In the genomic region with DNA sequence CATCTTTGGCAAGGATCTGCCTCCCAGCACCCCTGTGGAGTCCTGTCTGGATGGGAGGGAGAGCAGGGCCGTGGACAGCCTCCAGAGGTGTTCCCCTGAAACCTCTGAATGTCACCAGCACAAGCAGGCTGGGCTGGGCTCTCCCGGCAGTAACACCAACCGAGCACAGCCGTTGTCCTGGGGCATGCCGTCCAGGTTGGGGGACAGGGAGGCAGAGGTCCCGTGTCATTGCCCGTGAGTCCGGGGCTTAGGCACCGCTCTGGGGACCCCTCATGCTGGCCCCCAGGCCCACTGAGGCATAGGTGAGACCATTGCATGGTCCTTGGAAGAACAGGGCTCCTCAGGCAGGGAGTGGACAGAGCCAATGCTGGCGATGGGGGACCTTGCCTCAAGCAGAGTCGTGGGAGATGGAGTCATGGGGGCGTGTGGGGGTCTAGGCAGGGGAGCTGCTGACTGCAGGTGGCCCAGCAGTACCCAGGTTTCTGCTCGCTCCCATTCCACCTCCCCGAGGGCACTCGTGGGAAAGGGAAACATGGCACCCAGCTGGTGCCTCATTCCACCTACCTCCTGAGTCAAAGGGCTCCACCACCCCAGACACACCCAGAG, we compare ENCODE assay signal across 28 cellular contexts. TPM values are rescaled to one million over a fixed set of nuclear protein-coding genes. Genes with fewer than 3 reads are reported as not detected.
"Had no signal": no experiment of that assay in that cellular context is flagged by ENCODE, and none has a peak within 500 bp of the region (broad histone marks: within the 10 kb centered on the region; RNA-seq: fewer than 3 reads in every experiment).

No MANE protein-coding gene starts in this region.

- H3K9me3 ChIP-seq: gastroesophageal sphincter, heart left ventricle, mucosa of descending colon, prostate gland, right atrium auricular region, thoracic aorta, tibial nerve, upper lobe of left lung had no signal

- H3K4me3 Mint-ChIP-seq: central memory CD8-positive, alpha-beta T cell; endodermal cell; mesothelial cell of epicardium; naive B cell; natural killer cell treated with Interleukin-12 subunit alpha and Interleukin-12 subunit beta and Interleukin-15 and Interleukin-18, amount 100 ng/mL, for 72 hours; neural crest cell; stimulated activated naive B cell treated with anti-CD40 and anti-IgM and Interleukin-4, amounts not matched to agents 10 μg/mL and 1 μg/mL and 100 μg/mL, for 72 hours; stimulated activated naive CD8-positive, alpha-beta T cell treated with anti-CD3 and anti-CD28 coated beads, Interleukin-15, Interleukin-2, amounts not matched to agents 100 ng/mL and 50 ng/mL, for 24 hours had no signal

- H3K27ac ChIP-seq: epithelial cell of prostate, gastroesophageal sphincter, heart left ventricle, prostate gland, right atrium auricular region, skin epidermis, thoracic aorta, tibial nerve, upper lobe of left lung had no signal

- H3K36me3 ChIP-seq: prostate gland, right atrium auricular region had no signal

- H3K4me3 ChIP-seq: gastroesophageal sphincter, heart left ventricle, mucosa of descending colon, prostate gland, right atrium auricular region, skin epidermis, thoracic aorta, tibial nerve, upper lobe of left lung had no signal

- H3K27me3 Mint-ChIP-seq: central memory CD8-positive, alpha-beta T cell; naive B cell; natural killer cell treated with Interleukin-12 subunit alpha and Interleukin-12 subunit beta and Interleukin-15 and Interleukin-18, amount 100 ng/mL, for 72 hours; stimulated activated naive B cell treated with anti-CD40 and anti-IgM and Interleukin-4, amounts not matched to agents 10 μg/mL and 1 μg/mL and 100 μg/mL, for 72 hours; stimulated activated naive CD8-positive, alpha-beta T cell treated with anti-CD3 and anti-CD28 coated beads, Interleukin-15, Interleukin-2, amounts not matched to agents 100 ng/mL and 50 ng/mL, for 24 hours had no signal

- H3K27me3 ChIP-seq: gastroesophageal sphincter, heart left ventricle, right atrium auricular region, tibial nerve, upper lobe of left lung had no signal

- H3K36me3 Mint-ChIP-seq: mesothelial cell of epicardium; naive B cell; natural killer cell treated with Interleukin-12 subunit alpha and Interleukin-12 subunit beta and Interleukin-15 and Interleukin-18, amount 100 ng/mL, for 72 hours had no signal

- DNase-seq: cortex of kidney; effector CD8-positive, alpha-beta T cell; endodermal cell; foreskin fibroblast; hippocampal formation; kidney glomerular epithelial cell; mesenchymal stem cell; naive B cell; stimulated activated CD4-positive, alpha-beta T cell treated with anti-CD3 and anti-CD28 coated beads, Interleukin-15, amount 100 ng/mL, for 24 hours; stimulated activated CD4-positive, alpha-beta T cell treated with anti-CD3 and anti-CD28 coated beads, Interleukin-2, amount 100 ng/mL, for 48 hours; stimulated activated naive B cell treated with anti-CD40 and anti-IgM and Interleukin-4, amounts not matched to agents 10 μg/mL and 1 μg/mL and 100 μg/mL, for 72 hours had no signal

- H3K4me1 ChIP-seq: heart left ventricle, prostate gland, right atrium auricular region, tibial nerve, upper lobe of left lung had no signal

- H3K27ac Mint-ChIP-seq: endodermal cell; mesothelial cell of epicardium; natural killer cell treated with Interleukin-12 subunit alpha and Interleukin-12 subunit beta and Interleukin-15 and Interleukin-18, amount 100 ng/mL, for 72 hours; stimulated activated naive B cell treated with anti-CD40 and anti-IgM and Interleukin-4, amounts not matched to agents 10 μg/mL and 1 μg/mL and 100 μg/mL, for 72 hours; stimulated activated naive CD8-positive, alpha-beta T cell treated with anti-CD3 and anti-CD28 coated beads, Interleukin-15, Interleukin-2, amounts not matched to agents 100 ng/mL and 50 ng/mL, for 24 hours had no signal

- ATAC-seq: esophagus mucosa; gastroesophageal sphincter; mucosa of descending colon; natural killer cell treated with Interleukin-12 subunit alpha and Interleukin-12 subunit beta and Interleukin-15 and Interleukin-18, amount 100 ng/mL, for 72 hours; stimulated activated naive B cell treated with anti-CD40 and anti-IgM and Interleukin-4, amounts not matched to agents 10 μg/mL and 1 μg/mL and 100 μg/mL, for 72 hours had no signal

- H3K4me1 Mint-ChIP-seq: central memory CD8-positive, alpha-beta T cell; endodermal cell; mesothelial cell of epicardium; neural crest cell; stimulated activated naive B cell treated with anti-CD40 and anti-IgM and Interleukin-4, amounts not matched to agents 10 μg/mL and 1 μg/mL and 100 μg/mL, for 72 hours had no signal

- H3K9me3 Mint-ChIP-seq: central memory CD8-positive, alpha-beta T cell; endodermal cell; mesothelial cell of epicardium; natural killer cell treated with Interleukin-12 subunit alpha and Interleukin-12 subunit beta and Interleukin-15 and Interleukin-18, amount 100 ng/mL, for 72 hours; neural crest cell; stimulated activated naive CD8-positive, alpha-beta T cell treated with anti-CD3 and anti-CD28 coated beads, Interleukin-15, Interleukin-2, amounts not matched to agents 100 ng/mL and 50 ng/mL, for 24 hours had no signal

RNA-seq across cellular contexts. Expression of gene NPTX1, which starts 44.0 kb away (rescaled TPM):
- total RNA-seq: esophagus mucosa, right atrium auricular region had no signal
- polyA plus RNA-seq: liver had no signal
